Comparison of ENCODE assay signal across 28 cellular contexts in the genomic region with DNA sequence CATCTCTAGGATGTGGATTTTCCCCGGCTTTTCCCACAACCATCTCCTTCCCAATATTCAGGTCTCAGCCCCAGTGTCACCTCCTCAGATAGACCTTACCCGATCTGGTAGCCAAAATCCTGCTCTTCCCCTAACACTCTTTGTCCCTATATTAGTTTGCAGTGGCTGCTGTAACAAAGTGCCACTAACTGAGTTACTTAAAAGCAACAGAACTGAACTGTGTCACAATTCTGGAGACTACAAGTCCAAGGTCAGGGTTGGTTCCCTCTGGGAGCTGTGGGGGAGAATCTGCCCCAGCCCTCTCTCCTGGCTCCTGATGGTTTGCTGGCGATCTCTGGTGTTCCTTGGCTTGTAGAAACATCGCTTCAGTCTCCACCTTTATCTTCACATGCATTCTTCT.
"Had no signal": no experiment of that assay in that cellular context is flagged by ENCODE, and none has a peak within 500 bp of the region (broad histone marks: within the 10 kb centered on the region; RNA-seq: fewer than 3 reads in every experiment).

No MANE protein-coding gene starts in this region.

- H3K27me3 ChIP-seq: dorsolateral prefrontal cortex, gastrocnemius medialis, suprapubic skin, transverse colon, upper lobe of right lung, uterus had no signal

- ATAC-seq: esophagus mucosa; gastrocnemius medialis; mucosa of descending colon; natural killer cell treated with Interleukin-12 subunit alpha and Interleukin-12 subunit beta and Interleukin-15 and Interleukin-18, amount 100 ng/mL, for 72 hours; right cardiac atrium; stimulated activated naive CD8-positive, alpha-beta T cell treated with anti-CD3 and anti-CD28 coated beads, Interleukin-15, amount 100 ng/mL, for 72 hours; upper lobe of right lung had no signal

- H3K9me3 ChIP-seq: gastrocnemius medialis, mucosa of descending colon, prostate gland, suprapubic skin, transverse colon, upper lobe of right lung, uterus had no signal

- H3K4me3 ChIP-seq: gastrocnemius medialis, lung, mucosa of descending colon, neural progenitor cell, prostate gland, suprapubic skin, transverse colon, upper lobe of right lung, uterus had no signal

- H3K4me1 ChIP-seq: gastrocnemius medialis, prostate gland, transverse colon, upper lobe of right lung, uterus had no signal

- H3K27ac Mint-ChIP-seq: endodermal cell; memory B cell; mesothelial cell of epicardium; stimulated activated naive CD8-positive, alpha-beta T cell treated with anti-CD3 and anti-CD28 coated beads, Interleukin-15, amount 100 ng/mL, for 72 hours had no signal

- H3K4me1 Mint-ChIP-seq: memory B cell; mesothelial cell of epicardium; stimulated activated naive CD8-positive, alpha-beta T cell treated with anti-CD3 and anti-CD28 coated beads, Interleukin-15, amount 100 ng/mL, for 72 hours had no signal

- H3K36me3 ChIP-seq: gastrocnemius medialis, neural progenitor cell, prostate gland, suprapubic skin, transverse colon, upper lobe of right lung, uterus had no signal

- H3K4me3 Mint-ChIP-seq: endodermal cell; memory B cell; mesothelial cell of epicardium; naive B cell; natural killer cell treated with Interleukin-12 subunit alpha and Interleukin-12 subunit beta and Interleukin-15 and Interleukin-18, amount 100 ng/mL, for 72 hours; neural progenitor cell; stimulated activated naive CD8-positive, alpha-beta T cell treated with anti-CD3 and anti-CD28 coated beads, Interleukin-15, amount 100 ng/mL, for 72 hours had no signal

- H3K27ac ChIP-seq: epithelial cell of prostate, gastrocnemius medialis, neural progenitor cell, prostate gland, suprapubic skin, transverse colon, uterus had no signal

- H3K9me3 Mint-ChIP-seq: natural killer cell treated with Interleukin-12 subunit alpha and Interleukin-12 subunit beta and Interleukin-15 and Interleukin-18, amount 100 ng/mL, for 72 hours; stimulated activated naive CD8-positive, alpha-beta T cell treated with anti-CD3 and anti-CD28 coated beads, Interleukin-15, amount 100 ng/mL, for 72 hours had no signal

- H3K36me3 Mint-ChIP-seq: mesothelial cell of epicardium; naive B cell; natural killer cell treated with Interleukin-12 subunit alpha and Interleukin-12 subunit beta and Interleukin-15 and Interleukin-18, amount 100 ng/mL, for 72 hours; neural progenitor cell had no signal

- DNase-seq: cortex of kidney; dorsolateral prefrontal cortex; effector CD4-positive, alpha-beta T cell; endodermal cell; foreskin fibroblast; gastrocnemius medialis; head of caudate nucleus; mucosa of descending colon; naive B cell; nucleus accumbens; right cardiac atrium; small intestine; stimulated activated CD4-positive, alpha-beta T cell treated with anti-CD3 and anti-CD28 coated beads, Interleukin-15, amount 100 ng/mL, for 24 hours; stimulated activated CD4-positive, alpha-beta T cell treated with anti-CD3 and anti-CD28 coated beads, Interleukin-2, amount 100 ng/mL, for 48 hours; stimulated activated naive CD4-positive, alpha-beta T cell; stimulated activated naive CD8-positive, alpha-beta T cell treated with anti-CD3 and anti-CD28 coated beads, Interleukin-15, amount 100 ng/mL, for 72 hours; transverse colon; upper lobe of right lung; uterus had no signal
